Comparison of ENCODE assay signal across 19 cellular contexts in the genomic region with DNA sequence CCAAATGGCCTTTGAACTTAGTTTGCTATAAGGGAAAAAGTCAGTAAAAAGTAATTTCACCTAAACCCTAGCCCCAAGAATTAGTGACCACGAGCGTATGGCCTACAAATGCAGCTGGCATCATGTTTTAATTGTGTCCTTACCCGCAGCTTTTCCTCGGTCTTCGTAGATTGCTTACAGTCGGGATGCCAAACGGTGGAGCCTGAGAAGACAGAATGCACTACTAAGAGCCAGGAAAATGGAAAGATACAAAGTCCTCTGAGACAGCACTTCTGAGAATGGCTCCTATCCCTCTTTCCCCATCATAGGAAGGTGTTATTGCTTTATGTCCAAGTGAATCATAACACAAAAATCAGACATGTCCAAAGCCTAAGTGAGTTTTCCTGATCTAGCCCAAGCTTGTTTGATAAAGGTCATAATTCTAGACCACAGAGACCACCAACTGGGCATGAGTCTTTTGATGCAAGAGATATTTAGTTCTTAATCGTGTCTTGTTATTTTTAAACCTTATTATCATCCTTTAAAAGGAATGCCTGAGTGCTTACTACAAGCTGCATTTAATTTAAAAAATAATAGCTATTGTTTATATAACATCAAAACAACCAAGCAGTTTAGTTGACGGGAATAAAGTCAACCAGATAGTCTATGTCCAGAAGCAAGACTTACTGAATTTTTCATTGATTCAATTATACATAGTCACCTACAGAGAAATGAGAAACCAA.
A peak's percentile ranks its signal among the peaks of the same experiment; 100 is the strongest.
DNase-seq lines count a peak whose midpoint lies in the region; ATAC-seq, FAIRE-seq and TF ChIP-seq lines count a peak whose summit lies in the region.
"Had no signal": no experiment of that assay in that cellular context is flagged by ENCODE, and none has a peak within 500 bp of the region (broad histone marks: within the 10 kb centered on the region; RNA-seq: fewer than 3 reads in every experiment).

No MANE protein-coding gene starts in this region.

- DNase-seq in A172 (ENCODE audit: low spot score) (peak; percentile 14), Caki2 (ENCODE audit: low read depth) (peak; percentile 4), choroid plexus epithelial cell (ENCODE audit: low read depth) (peak; percentile 35), ascending aorta (ENCODE audit: low spot score in 2 of 2) (no peak), omental fat pad (ENCODE audit: low spot score) (no peak), hippocampal formation (lab: John Stamatoyannopoulos, UW) (no peak), small intestine (no peak)
- DNase-seq: activated CD4-positive, alpha-beta T cell treated with anti-CD3 and anti-CD28 coated beads, Interleukin-2, amount 50 U/mL, for 48 hours; AML-193; KG1; NCI-H1417 treated with DMSO at 0.1 percent for 48 hours; NCI-H2227 treated with DMSO at 0.1 percent for 48 hours; NK-92 treated with Interleukin-12 subunit alpha and Interleukin-12 subunit beta, amount 100 ng/mL, for 24 hours; T-helper 9 cell; testis had no signal

- H3K27ac ChIP-seq in ascending aorta (no peak overlapping the region), small intestine (ENCODE audit: low read depth in 1 of 2, low read length in 1 of 2) (no peak overlapping the region)
- H3K27ac ChIP-seq: neural progenitor cell had no signal

- H3K27me3 ChIP-seq in ascending aorta: no peaks in the 10 kb centered on the region
- H3K27me3 ChIP-seq in small intestine (ENCODE audit: control insufficient read depth in 2 of 2, insufficient read depth in 2 of 2, low read length in 2 of 2): no peaks in the 10 kb centered on the region
- H3K27me3 ChIP-seq: gastroesophageal sphincter, neural progenitor cell, testis had no signal

- no peak for ATAC-seq in SK-N-SH treated with all-trans-retinoic acid at 6 μM for 48 hours
- no peak for ATAC-seq in omental fat pad (ENCODE audit: low FRiP score)
- ATAC-seq: gastroesophageal sphincter had no signal

- H3K9me3 ChIP-seq in ascending aorta: no peaks in the 10 kb centered on the region
- no peaks in the 10 kb centered on the region for H3K9me3 ChIP-seq in small intestine (ENCODE audit: control insufficient read depth, low read depth)
- H3K9me3 ChIP-seq: gastroesophageal sphincter, testis had no signal

- no peak for TF ChIP-seq CTCF in choroid plexus epithelial cell (conservative IDR thresholded peaks at IDR 0.05; ENCODE audit: low read depth, low read length)
- no peak for TF ChIP-seq CTCF in ascending aorta (IDR thresholded peaks at IDR 0.05)
- TF ChIP-seq CTCF in omental fat pad (IDR thresholded peaks at IDR 0.05): no peak

- H3K36me3 ChIP-seq in ascending aorta (peaks cover 0 to 5% of the 10 kb centered on the region in 2 donors), small intestine (ENCODE audit: control insufficient read depth in 2 of 2, insufficient read depth in 2 of 2, low read length in 2 of 2) (peaks cover 3 to 12% of the 10 kb centered on the region in 2 donors)
- H3K36me3 ChIP-seq: neural progenitor cell had no signal

- H3K4me3 ChIP-seq in choroid plexus epithelial cell (ENCODE audit: low read depth, low read length) (no peak overlapping the region), ascending aorta (no peak overlapping the region), small intestine (ENCODE audit: low read depth in 1 of 2, low read length in 2 of 2) (no peak overlapping the region)
- H3K4me3 ChIP-seq: gastroesophageal sphincter, neural progenitor cell, testis had no signal

- intact Hi-C loops in ascending aorta (cut with DNase I): no loop called here

- WGBS in small intestine, 3 donors: 91 to 95% (median 93%) methylated on average over 9 of the region's 9 CpGs

- H3K4me1 ChIP-seq in ascending aorta: peaks cover 0 to 3% of the 10 kb centered on the region in 2 donors
- peaks cover 0 to 2% of the 10 kb centered on the region in 2 donors for H3K4me1 ChIP-seq in small intestine (ENCODE audit: control insufficient read depth in 2 of 2, insufficient read depth in 1 of 2, low read depth in 1 of 2, low read length in 1 of 2)

- no peak for FAIRE-seq in small intestine (lab: Jason Lieb, UNC)
- FAIRE-seq: GM18507 had no signal

- in situ Hi-C loops in Caki2 (cut with HindIII; ENCODE audit: low pct_unique_long_range_greater_than_20kb, low sequenced_read_pairs): no loop called here

TF ChIP-seq in SK-N-SH treated with all-trans-retinoic acid at 6 μM for 48 hours, 23 proteins besides CTCF, POLR2A, EP300 and RAD21 (continues in another document):
- no peak for TF ChIP-seq OSR1 (CRISPR knock-in tag; IDR thresholded peaks at IDR 0.05)
- TF ChIP-seq, protein P1, sequence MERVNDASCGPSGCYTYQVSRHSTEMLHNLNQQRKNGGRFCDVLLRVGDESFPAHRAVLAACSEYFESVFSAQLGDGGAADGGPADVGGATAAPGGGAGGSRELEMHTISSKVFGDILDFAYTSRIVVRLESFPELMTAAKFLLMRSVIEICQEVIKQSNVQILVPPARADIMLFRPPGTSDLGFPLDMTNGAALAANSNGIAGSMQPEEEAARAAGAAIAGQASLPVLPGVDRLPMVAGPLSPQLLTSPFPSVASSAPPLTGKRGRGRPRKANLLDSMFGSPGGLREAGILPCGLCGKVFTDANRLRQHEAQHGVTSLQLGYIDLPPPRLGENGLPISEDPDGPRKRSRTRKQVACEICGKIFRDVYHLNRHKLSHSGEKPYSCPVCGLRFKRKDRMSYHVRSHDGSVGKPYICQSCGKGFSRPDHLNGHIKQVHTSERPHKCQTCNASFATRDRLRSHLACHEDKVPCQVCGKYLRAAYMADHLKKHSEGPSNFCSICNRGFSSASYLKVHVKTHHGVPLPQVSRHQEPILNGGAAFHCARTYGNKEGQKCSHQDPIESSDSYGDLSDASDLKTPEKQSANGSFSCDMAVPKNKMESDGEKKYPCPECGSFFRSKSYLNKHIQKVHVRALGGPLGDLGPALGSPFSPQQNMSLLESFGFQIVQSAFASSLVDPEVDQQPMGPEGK (CRISPR knock-in tag; IDR thresholded peaks at IDR 0.05; ENCODE audit: borderline replicate concordance): peak; percentile 63; the same call in 1 of the 2 replicates
- 0 out of 2 replicates have a peak, but pooled peaks have one; percentile 28 for TF ChIP-seq GLIS3 (CRISPR knock-in tag; IDR thresholded peaks at IDR 0.05)
- no peak for TF ChIP-seq ZC3H10 (CRISPR knock-in tag; IDR thresholded peaks at IDR 0.05)
- no peak for TF ChIP-seq ZFP3 (CRISPR knock-in tag; IDR thresholded peaks at IDR 0.05)
- no peak for TF ChIP-seq ESRRG (CRISPR knock-in tag; IDR thresholded peaks at IDR 0.05)
- TF ChIP-seq, protein P2, sequence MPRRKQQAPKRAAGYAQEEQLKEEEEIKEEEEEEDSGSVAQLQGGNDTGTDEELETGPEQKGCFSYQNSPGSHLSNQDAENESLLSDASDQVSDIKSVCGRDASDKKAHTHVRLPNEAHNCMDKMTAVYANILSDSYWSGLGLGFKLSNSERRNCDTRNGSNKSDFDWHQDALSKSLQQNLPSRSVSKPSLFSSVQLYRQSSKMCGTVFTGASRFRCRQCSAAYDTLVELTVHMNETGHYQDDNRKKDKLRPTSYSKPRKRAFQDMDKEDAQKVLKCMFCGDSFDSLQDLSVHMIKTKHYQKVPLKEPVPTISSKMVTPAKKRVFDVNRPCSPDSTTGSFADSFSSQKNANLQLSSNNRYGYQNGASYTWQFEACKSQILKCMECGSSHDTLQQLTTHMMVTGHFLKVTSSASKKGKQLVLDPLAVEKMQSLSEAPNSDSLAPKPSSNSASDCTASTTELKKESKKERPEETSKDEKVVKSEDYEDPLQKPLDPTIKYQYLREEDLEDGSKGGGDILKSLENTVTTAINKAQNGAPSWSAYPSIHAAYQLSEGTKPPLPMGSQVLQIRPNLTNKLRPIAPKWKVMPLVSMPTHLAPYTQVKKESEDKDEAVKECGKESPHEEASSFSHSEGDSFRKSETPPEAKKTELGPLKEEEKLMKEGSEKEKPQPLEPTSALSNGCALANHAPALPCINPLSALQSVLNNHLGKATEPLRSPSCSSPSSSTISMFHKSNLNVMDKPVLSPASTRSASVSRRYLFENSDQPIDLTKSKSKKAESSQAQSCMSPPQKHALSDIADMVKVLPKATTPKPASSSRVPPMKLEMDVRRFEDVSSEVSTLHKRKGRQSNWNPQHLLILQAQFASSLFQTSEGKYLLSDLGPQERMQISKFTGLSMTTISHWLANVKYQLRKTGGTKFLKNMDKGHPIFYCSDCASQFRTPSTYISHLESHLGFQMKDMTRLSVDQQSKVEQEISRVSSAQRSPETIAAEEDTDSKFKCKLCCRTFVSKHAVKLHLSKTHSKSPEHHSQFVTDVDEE (CRISPR knock-in tag; IDR thresholded peaks at IDR 0.05): no peak
- peak; percentile 31; the same call in 1 of the 2 replicates for TF ChIP-seq TCF4 (CRISPR knock-in tag; IDR thresholded peaks at IDR 0.05; ENCODE audit: borderline replicate concordance)
- TF ChIP-seq, protein P3, sequence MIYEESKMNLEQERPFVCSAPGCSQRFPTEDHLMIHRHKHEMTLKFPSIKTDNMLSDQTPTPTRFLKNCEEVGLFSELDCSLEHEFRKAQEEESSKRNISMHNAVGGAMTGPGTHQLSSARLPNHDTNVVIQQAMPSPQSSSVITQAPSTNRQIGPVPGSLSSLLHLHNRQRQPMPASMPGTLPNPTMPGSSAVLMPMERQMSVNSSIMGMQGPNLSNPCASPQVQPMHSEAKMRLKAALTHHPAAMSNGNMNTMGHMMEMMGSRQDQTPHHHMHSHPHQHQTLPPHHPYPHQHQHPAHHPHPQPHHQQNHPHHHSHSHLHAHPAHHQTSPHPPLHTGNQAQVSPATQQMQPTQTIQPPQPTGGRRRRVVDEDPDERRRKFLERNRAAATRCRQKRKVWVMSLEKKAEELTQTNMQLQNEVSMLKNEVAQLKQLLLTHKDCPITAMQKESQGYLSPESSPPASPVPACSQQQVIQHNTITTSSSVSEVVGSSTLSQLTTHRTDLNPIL (CRISPR knock-in tag; IDR thresholded peaks at IDR 0.05; ENCODE audit: low read depth): 0 out of 2 replicates have a peak, but pooled peaks have one; percentile 40
- TF ChIP-seq PPARA (CRISPR knock-in tag; IDR thresholded peaks at IDR 0.05; ENCODE audit: borderline replicate concordance): no peak
- no peak for TF ChIP-seq ARNTL (CRISPR knock-in tag; IDR thresholded peaks at IDR 0.05; ENCODE audit: borderline replicate concordance, low read depth)
- TF ChIP-seq, protein P4, sequence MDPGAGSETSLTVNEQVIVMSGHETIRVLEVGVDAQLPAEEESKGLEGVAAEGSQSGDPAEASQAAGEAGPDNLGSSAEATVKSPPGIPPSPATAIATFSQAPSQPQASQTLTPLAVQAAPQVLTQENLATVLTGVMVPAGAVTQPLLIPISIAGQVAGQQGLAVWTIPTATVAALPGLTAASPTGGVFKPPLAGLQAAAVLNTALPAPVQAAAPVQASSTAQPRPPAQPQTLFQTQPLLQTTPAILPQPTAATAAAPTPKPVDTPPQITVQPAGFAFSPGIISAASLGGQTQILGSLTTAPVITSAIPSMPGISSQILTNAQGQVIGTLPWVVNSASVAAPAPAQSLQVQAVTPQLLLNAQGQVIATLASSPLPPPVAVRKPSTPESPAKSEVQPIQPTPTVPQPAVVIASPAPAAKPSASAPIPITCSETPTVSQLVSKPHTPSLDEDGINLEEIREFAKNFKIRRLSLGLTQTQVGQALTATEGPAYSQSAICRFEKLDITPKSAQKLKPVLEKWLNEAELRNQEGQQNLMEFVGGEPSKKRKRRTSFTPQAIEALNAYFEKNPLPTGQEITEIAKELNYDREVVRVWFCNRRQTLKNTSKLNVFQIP (CRISPR knock-in tag; IDR thresholded peaks at IDR 0.05; ENCODE audit: borderline replicate concordance, low read depth): no peak
- no peak for TF ChIP-seq ZFP30 (CRISPR knock-in tag; IDR thresholded peaks at IDR 0.05)

Comparison
In these comparisons a context has a peak if more than half of its experiments do, and no peak if none do; other contexts are left out.
1. DNase-seq: peak in A172 (single experiment), Caki2 (single experiment) and choroid plexus epithelial cell (single experiment); none in ascending aorta (0 of 2), omental fat pad (single experiment), hippocampal formation (0 of 2) and small intestine (single experiment).